17 cellular contexts compared by ENCODE assay signal in genomic region chr3:126029241-126029640, GRCh38. TPM values are rescaled to one million over a fixed set of nuclear protein-coding genes. Genes with fewer than 3 reads are reported as not detected.
DNase-seq lines count a peak whose midpoint lies in the region; ATAC-seq and TF ChIP-seq lines count a peak whose summit lies in the region.
"Had no signal": no experiment of that assay in that cellular context is flagged by ENCODE, and none has a peak within 500 bp of the region (broad histone marks: within the 10 kb centered on the region; RNA-seq: fewer than 3 reads in every experiment).

No MANE protein-coding gene starts in this region.

- no peaks in the 10 kb centered on the region; the same call in 1 of the 2 replicates for H3K9me2 ChIP-seq in GM23338 (ENCODE audit: insufficient read depth)

- no peaks in the 10 kb centered on the region for H3K79me2 ChIP-seq in GM23338 (replicated peaks; ENCODE audit: insufficient read depth)

- H3K4me3 Mint-ChIP-seq in endodermal cell, result no peak overlapping the region
- no peak overlapping the region for H3K4me3 Mint-ChIP-seq in activated CD4-positive, alpha-beta memory T cell treated with anti-CD3 and anti-CD28 coated beads for 36 hours
- H3K4me3 Mint-ChIP-seq in GM23338, result no peak overlapping the region
- H3K4me3 Mint-ChIP-seq: B cell; CD4-positive, alpha-beta T cell; CD8-positive, alpha-beta T cell had no signal

- H3K4me2 ChIP-seq in GM23338, result no peak overlapping the region
- H3K4me2 ChIP-seq: BLaER1 treated with 17β-estradiol and CSF1 and Interleukin-3, amounts not matched to agents 10 nM and 100 nM had no signal

- CTCF ChIA-PET in A673 (lab: Charles Lee), result no interaction called here
- CTCF ChIA-PET in activated CD4-positive, alpha-beta memory T cell treated with anti-CD3 and anti-CD28 coated beads for 36 hours (lab: Charles Lee), result no interaction called here

- POLR2A ChIA-PET in A673 (lab: Charles Lee; ENCODE audit: low non-redundant PET), result no interaction called here
- POLR2A ChIA-PET in activated CD4-positive, alpha-beta memory T cell treated with anti-CD3 and anti-CD28 coated beads for 36 hours (lab: Charles Lee), result no interaction called here

- intact Hi-C loops in A673 (cut with micrococcal nuclease; ENCODE audit: unreplicated experiment), result no loop called here
- intact Hi-C loops in colonic mucosa (cut with DNase I), result no loop called here
- intact Hi-C loops in sigmoid colon (cut with DNase I), result no loop called here
- intact Hi-C loops in activated CD4-positive, alpha-beta memory T cell treated with anti-CD3 and anti-CD28 coated beads for 36 hours (cut with micrococcal nuclease), result no loop called here

- no peak overlapping the region for H3K9ac ChIP-seq in colonic mucosa (ENCODE audit: low read depth in 2 of 2, low read length in 2 of 2)
- H3K9ac ChIP-seq in endodermal cell (ENCODE audit: extremely low read depth, low read length, poor library complexity, severe bottlenecking), result no peak overlapping the region
- H3K9ac ChIP-seq: BLaER1 treated with 17β-estradiol and CSF1 and Interleukin-3, amounts not matched to agents 10 nM and 100 nM had no signal

- H3F3A ChIP-seq in GM23338 (replicated peaks; ENCODE audit: low read depth), result no peaks in the 10 kb centered on the region

- peaks cover 18% of the 10 kb centered on the region for H3K9me3 ChIP-seq in A673 (ENCODE audit: low read depth, low read length, poor library complexity, severe bottlenecking)
- no peaks in the 10 kb centered on the region for H3K9me3 ChIP-seq in colonic mucosa
- peaks cover 36% of the 10 kb centered on the region for H3K9me3 ChIP-seq in endodermal cell (ENCODE audit: control insufficient read depth, low read length)
- peaks cover 0 to 8% (median 0%) of the 10 kb centered on the region in 4 donors for H3K9me3 ChIP-seq in sigmoid colon

- no peak for TF ChIP-seq POLR2A in sigmoid colon (IDR thresholded peaks at IDR 0.05)

- H3K36me3 ChIP-seq in A673 (ENCODE audit: insufficient read depth, low read length, poor library complexity, severe bottlenecking) (no peaks in the 10 kb centered on the region), colonic mucosa (no peaks in the 10 kb centered on the region), endodermal cell (ENCODE audit: control insufficient read depth, insufficient read depth, low read length) (peaks cover 36% of the 10 kb centered on the region), sigmoid colon (peaks cover 0 to 38% (median 11%) of the 10 kb centered on the region in 4 donors), GM23338 (ENCODE audit: insufficient read depth) (peaks cover 9% of the 10 kb centered on the region)

- peaks cover 40% of the 10 kb centered on the region for H3K9me3 Mint-ChIP-seq in endodermal cell
- H3K9me3 Mint-ChIP-seq in activated CD4-positive, alpha-beta memory T cell treated with anti-CD3 and anti-CD28 coated beads for 36 hours, result peaks cover 18% of the 10 kb centered on the region
- peaks cover 36% of the 10 kb centered on the region for H3K9me3 Mint-ChIP-seq in GM23338
- H3K9me3 Mint-ChIP-seq: CD4-positive, alpha-beta T cell had no signal

- H2AFZ ChIP-seq in GM23338, result no peak overlapping the region

- H3K36me3 Mint-ChIP-seq in endodermal cell (ENCODE audit: low read depth) (peaks cover 79% of the 10 kb centered on the region), GM23338 (ENCODE audit: low read depth) (peaks cover 44% of the 10 kb centered on the region)
- H3K36me3 Mint-ChIP-seq in activated CD4-positive, alpha-beta memory T cell treated with anti-CD3 and anti-CD28 coated beads for 36 hours, result peaks cover 54% of the 10 kb centered on the region

- H4K20me1 ChIP-seq in GM23338 (replicated peaks; ENCODE audit: insufficient read depth), result no peaks in the 10 kb centered on the region
- H4K20me1 ChIP-seq: BLaER1 treated with 17β-estradiol and CSF1 and Interleukin-3, amounts not matched to agents 10 nM and 100 nM had no signal

- ATAC-seq in GM23338, result no peak
- ATAC-seq in stimulated activated naive CD8-positive, alpha-beta T cell treated with anti-CD3 and anti-CD28 coated beads, Interleukin-15, Interleukin-2, amounts not matched to agents 100 U/mL and 50 U/mL, for 24 hours, result no peak
- ATAC-seq: CD8-positive, alpha-beta T cell had no signal

- H3K4me1 Mint-ChIP-seq in endodermal cell (peaks cover 11% of the 10 kb centered on the region), GM23338 (peaks cover 13% of the 10 kb centered on the region)
- peaks cover 6% of the 10 kb centered on the region for H3K4me1 Mint-ChIP-seq in activated CD4-positive, alpha-beta memory T cell treated with anti-CD3 and anti-CD28 coated beads for 36 hours (ENCODE audit: low read depth)

- H3K4me3 ChIP-seq in A673 (ENCODE audit: low read depth, low read length, poor library complexity, severe bottlenecking) (no peak overlapping the region), colonic mucosa (no peak overlapping the region), endodermal cell (ENCODE audit: low read length) (peak overlapping the region; percentile 68), sigmoid colon (no peak overlapping the region), GM23338 (no peak overlapping the region)

- BruUV-seq in A673 (replicated peaks; lab: Mats Ljungman, UMichigan), result no TSS peak

- H3K27ac Mint-ChIP-seq in endodermal cell (no peak overlapping the region), GM23338 (no peak overlapping the region)
- no peak overlapping the region for H3K27ac Mint-ChIP-seq in activated CD4-positive, alpha-beta memory T cell treated with anti-CD3 and anti-CD28 coated beads for 36 hours
- H3K27ac Mint-ChIP-seq: B cell; CD4-positive, alpha-beta T cell; CD8-positive, alpha-beta T cell had no signal

- no peaks in the 10 kb centered on the region for H3K27me3 Mint-ChIP-seq in endodermal cell (ENCODE audit: insufficient read depth)
- no peaks in the 10 kb centered on the region for H3K27me3 Mint-ChIP-seq in activated CD4-positive, alpha-beta memory T cell treated with anti-CD3 and anti-CD28 coated beads for 36 hours
- H3K27me3 Mint-ChIP-seq in GM23338 (ENCODE audit: insufficient read depth, low read depth, poor library complexity), result peaks cover 12% of the 10 kb centered on the region
- H3K27me3 Mint-ChIP-seq: B cell; CD4-positive, alpha-beta T cell had no signal

- no peak for TF ChIP-seq EP300 in sigmoid colon (IDR thresholded peaks at IDR 0.05)

- no peaks in the 10 kb centered on the region for H3K27me3 ChIP-seq in A673 (replicated peaks; ENCODE audit: insufficient read depth, low read depth, low read length, poor library complexity)
- H3K27me3 ChIP-seq in colonic mucosa, result no peaks in the 10 kb centered on the region
- no peaks in the 10 kb centered on the region for H3K27me3 ChIP-seq in endodermal cell (ENCODE audit: control insufficient read depth, insufficient read depth, low read length, poor library complexity, severe bottlenecking)
- H3K27me3 ChIP-seq in sigmoid colon, result no peaks in the 10 kb centered on the region
- no peaks in the 10 kb centered on the region for H3K27me3 ChIP-seq in GM23338 (ENCODE audit: insufficient read depth)
- H3K27me3 ChIP-seq: BLaER1 treated with 17β-estradiol and CSF1 and Interleukin-3, amounts not matched to agents 10 nM and 100 nM had no signal

- DNase-seq in A673 (ENCODE audit: low spot score), result peak; percentile 95
- DNase-seq in colonic mucosa, result peak; percentile 1
- no peak for DNase-seq in endodermal cell
- peak; percentile 27 for DNase-seq in sigmoid colon
- DNase-seq in activated CD4-positive, alpha-beta memory T cell treated with anti-CD3 and anti-CD28 coated beads for 36 hours, result no peak
- DNase-seq in GM23338 (ENCODE audit: low spot score), result no peak
- no peak for DNase-seq in stimulated activated naive CD8-positive, alpha-beta T cell treated with anti-CD3 and anti-CD28 coated beads, Interleukin-15, Interleukin-2, amounts not matched to agents 100 U/mL and 50 U/mL, for 24 hours
- DNase-seq: 8988T; AML-193; Calu3; CD4-positive, alpha-beta T cell; DMS79 treated with DMSO at 0.1 percent for 48 hours; GF-D8 had no signal

- H3K4me1 ChIP-seq in A673 (ENCODE audit: insufficient read depth, low read length, poor library complexity, severe bottlenecking), result peaks cover 4% of the 10 kb centered on the region
- H3K4me1 ChIP-seq in colonic mucosa, result no peaks in the 10 kb centered on the region
- no peaks in the 10 kb centered on the region for H3K4me1 ChIP-seq in endodermal cell (ENCODE audit: control insufficient read depth, insufficient read depth, low read length)
- H3K4me1 ChIP-seq in sigmoid colon, result no peaks in the 10 kb centered on the region
- 0 out of 2 replicates have a peak, but pooled peaks cover 8% of the 10 kb centered on the region for H3K4me1 ChIP-seq in GM23338 (ENCODE audit: insufficient read depth)
- H3K4me1 ChIP-seq: BLaER1 treated with 17β-estradiol and CSF1 and Interleukin-3, amounts not matched to agents 10 nM and 100 nM had no signal

- H3K27ac ChIP-seq in A673 (ENCODE audit: low read depth, low read length, poor library complexity, severe bottlenecking) (no peak overlapping the region), colonic mucosa (no peak overlapping the region), endodermal cell (ENCODE audit: low read depth, low read length) (no peak overlapping the region), sigmoid colon (no peak overlapping the region), GM23338 (ENCODE audit: low read depth) (no peak overlapping the region)
- H3K27ac ChIP-seq: BLaER1 treated with 17β-estradiol and CSF1 and Interleukin-3, amounts not matched to agents 10 nM and 100 nM; C4-2B had no signal

- TF ChIP-seq CTCF in A673 (conservative IDR thresholded peaks at IDR 0.05; ENCODE audit: low read depth, low read length) (no peak), colonic mucosa (IDR thresholded peaks at IDR 0.05) (no peak), endodermal cell (conservative IDR thresholded peaks at IDR 0.05) (no peak), sigmoid colon (IDR thresholded peaks at IDR 0.05) (no peak), GM23338 (conservative IDR thresholded peaks at IDR 0.05; ENCODE audit: low read depth in 2 of 2) (no peak)

RNA-seq across cellular contexts. Expression of gene SLC41A3, which starts 54.7 kb away (rescaled TPM):
- total RNA-seq in A673 (2021), result 56.5 and 62.8 TPM in 2 replicates
- total RNA-seq in colonic mucosa, result 10 to 100 TPM; 27.6 to 33.1 TPM
- 10 to 100 TPM; 46.8 to 50.4 TPM for total RNA-seq in endodermal cell
- polyA plus RNA-seq in endodermal cell (2013, experiment 1 of 2), result 48.2 TPM
- polyA plus RNA-seq in endodermal cell (2013, experiment 2 of 2), result 42.7 TPM
- 10 to 100 TPM; 28.9 to 59.5 (median 42.1) TPM for total RNA-seq in sigmoid colon
- polyA plus RNA-seq in sigmoid colon, result 10 to 100 TPM in 2 of 3 donors, 1 to 10 TPM in 1; 5.1 to 27.6 (median 19.8) TPM
- 10 to 100 TPM; 26.3 to 27.3 TPM for total RNA-seq in activated CD4-positive, alpha-beta memory T cell treated with anti-CD3 and anti-CD28 coated beads for 36 hours
- 27.3 and 29.8 TPM in 2 replicates for total RNA-seq in GM23338 (2014; rRNA removed; shearing (Covaris generic))
- 12.1 and 13.4 TPM in 2 replicates for polyA plus RNA-seq in GM23338 (2016; fragmentation: Nextera tagmentation; extraction: Ambion mirVana)

Comparison
In these comparisons a context has a peak if more than half of its experiments do, and no peak if none do; other contexts are left out.
1. DNase-seq: peak in A673 (single experiment), colonic mucosa (single experiment) and sigmoid colon (single experiment); none in endodermal cell (single experiment), activated CD4-positive, alpha-beta memory T cell treated with anti-CD3 and anti-CD28 coated beads for 36 hours (single experiment), GM23338 (single experiment) and stimulated activated naive CD8-positive, alpha-beta T cell treated with anti-CD3 and anti-CD28 coated beads, Interleukin-15, Interleukin-2, amounts not matched to agents 100 U/mL and 50 U/mL, for 24 hours (single experiment).